1 cellular context compared by ENCODE assay signal in the genomic region with DNA sequence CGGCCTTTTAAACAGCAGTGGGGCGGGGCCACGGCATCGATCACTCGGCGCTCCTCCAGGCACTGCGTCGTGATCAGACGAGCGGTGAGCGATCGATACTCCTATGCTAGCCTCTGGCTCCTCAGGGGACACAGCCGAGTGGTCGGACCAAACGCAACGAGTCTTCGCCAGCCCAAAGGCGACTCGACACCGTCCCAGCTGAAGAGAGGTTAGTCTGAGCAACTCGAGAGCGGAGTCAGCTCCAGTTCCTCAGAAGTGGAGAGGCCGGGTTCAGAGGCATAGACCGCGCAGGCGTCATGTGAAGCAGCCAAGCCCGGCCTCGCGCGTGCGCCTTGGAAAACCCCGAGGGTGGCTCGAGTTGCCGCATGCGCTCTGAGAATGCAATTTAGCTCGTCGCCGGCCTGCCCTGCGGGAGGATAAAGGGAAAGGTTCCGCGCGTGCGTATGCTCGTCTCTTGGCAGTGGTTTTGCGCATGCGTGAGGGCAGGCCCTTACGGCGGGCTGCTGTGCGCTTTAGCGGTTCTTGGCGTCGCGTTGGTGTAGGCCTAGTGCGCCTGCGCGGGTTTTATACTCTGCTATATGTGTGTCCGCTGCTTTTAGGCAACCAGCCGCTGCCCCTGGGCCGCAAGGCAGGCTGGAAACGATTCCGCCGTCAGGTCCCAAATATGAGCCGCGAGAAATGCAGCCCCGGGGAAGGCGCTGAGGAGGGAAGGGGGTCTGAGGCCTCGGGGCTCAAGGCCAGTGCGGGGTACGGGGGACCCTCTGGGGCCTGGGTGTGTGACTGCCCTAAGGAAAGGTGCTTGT.
TF ChIP-seq lines count a peak whose summit lies in the region.

A gene (plus strand): TSS at position 98 of the 803 bp plus-strand sequence. CDS start 6,598 bp downstream, outside the sequence.

TF ChIP-seq in HepG2, 621 proteins besides CTCF, POLR2A, EP300 and RAD21 (continued from another document and continues in another):
- TF ChIP-seq, protein P1, sequence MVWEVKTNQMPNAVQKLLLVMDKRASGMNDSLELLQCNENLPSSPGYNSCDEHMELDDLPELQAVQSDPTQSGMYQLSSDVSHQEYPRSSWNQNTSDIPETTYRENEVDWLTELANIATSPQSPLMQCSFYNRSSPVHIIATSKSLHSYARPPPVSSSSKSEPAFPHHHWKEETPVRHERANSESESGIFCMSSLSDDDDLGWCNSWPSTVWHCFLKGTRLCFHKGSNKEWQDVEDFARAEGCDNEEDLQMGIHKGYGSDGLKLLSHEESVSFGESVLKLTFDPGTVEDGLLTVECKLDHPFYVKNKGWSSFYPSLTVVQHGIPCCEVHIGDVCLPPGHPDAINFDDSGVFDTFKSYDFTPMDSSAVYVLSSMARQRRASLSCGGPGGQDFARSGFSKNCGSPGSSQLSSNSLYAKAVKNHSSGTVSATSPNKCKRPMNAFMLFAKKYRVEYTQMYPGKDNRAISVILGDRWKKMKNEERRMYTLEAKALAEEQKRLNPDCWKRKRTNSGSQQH (CRISPR knock-in tag; IDR thresholded peaks at IDR 0.05; ENCODE audit: low read depth): peak; percentile 97
- TF ChIP-seq ZBTB7B (CRISPR knock-in tag; IDR thresholded peaks at IDR 0.05): no peak; the same call in 1 of the 2 replicates
- no peak; the same call in 1 of the 2 replicates for TF ChIP-seq ZMYM2 (CRISPR knock-in tag; IDR thresholded peaks at IDR 0.05)
- no peak for TF ChIP-seq SETDB1 (CRISPR knock-in tag; IDR thresholded peaks at IDR 0.05; ENCODE audit: borderline replicate concordance)
- peak; percentile 90 for TF ChIP-seq HOXA3 (CRISPR knock-in tag; IDR thresholded peaks at IDR 0.05)
- peak; percentile 81; the same call in 1 of the 2 replicates for TF ChIP-seq RBAK (CRISPR knock-in tag; IDR thresholded peaks at IDR 0.05)
- TF ChIP-seq, protein P2, sequence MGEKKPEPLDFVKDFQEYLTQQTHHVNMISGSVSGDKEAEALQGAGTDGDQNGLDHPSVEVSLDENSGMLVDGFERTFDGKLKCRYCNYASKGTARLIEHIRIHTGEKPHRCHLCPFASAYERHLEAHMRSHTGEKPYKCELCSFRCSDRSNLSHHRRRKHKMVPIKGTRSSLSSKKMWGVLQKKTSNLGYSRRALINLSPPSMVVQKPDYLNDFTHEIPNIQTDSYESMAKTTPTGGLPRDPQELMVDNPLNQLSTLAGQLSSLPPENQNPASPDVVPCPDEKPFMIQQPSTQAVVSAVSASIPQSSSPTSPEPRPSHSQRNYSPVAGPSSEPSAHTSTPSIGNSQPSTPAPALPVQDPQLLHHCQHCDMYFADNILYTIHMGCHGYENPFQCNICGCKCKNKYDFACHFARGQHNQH (CRISPR knock-in tag; IDR thresholded peaks at IDR 0.05): peak; percentile 80
- no peak for TF ChIP-seq RARA (CRISPR knock-in tag; IDR thresholded peaks at IDR 0.05)
- TF ChIP-seq, protein P3, sequence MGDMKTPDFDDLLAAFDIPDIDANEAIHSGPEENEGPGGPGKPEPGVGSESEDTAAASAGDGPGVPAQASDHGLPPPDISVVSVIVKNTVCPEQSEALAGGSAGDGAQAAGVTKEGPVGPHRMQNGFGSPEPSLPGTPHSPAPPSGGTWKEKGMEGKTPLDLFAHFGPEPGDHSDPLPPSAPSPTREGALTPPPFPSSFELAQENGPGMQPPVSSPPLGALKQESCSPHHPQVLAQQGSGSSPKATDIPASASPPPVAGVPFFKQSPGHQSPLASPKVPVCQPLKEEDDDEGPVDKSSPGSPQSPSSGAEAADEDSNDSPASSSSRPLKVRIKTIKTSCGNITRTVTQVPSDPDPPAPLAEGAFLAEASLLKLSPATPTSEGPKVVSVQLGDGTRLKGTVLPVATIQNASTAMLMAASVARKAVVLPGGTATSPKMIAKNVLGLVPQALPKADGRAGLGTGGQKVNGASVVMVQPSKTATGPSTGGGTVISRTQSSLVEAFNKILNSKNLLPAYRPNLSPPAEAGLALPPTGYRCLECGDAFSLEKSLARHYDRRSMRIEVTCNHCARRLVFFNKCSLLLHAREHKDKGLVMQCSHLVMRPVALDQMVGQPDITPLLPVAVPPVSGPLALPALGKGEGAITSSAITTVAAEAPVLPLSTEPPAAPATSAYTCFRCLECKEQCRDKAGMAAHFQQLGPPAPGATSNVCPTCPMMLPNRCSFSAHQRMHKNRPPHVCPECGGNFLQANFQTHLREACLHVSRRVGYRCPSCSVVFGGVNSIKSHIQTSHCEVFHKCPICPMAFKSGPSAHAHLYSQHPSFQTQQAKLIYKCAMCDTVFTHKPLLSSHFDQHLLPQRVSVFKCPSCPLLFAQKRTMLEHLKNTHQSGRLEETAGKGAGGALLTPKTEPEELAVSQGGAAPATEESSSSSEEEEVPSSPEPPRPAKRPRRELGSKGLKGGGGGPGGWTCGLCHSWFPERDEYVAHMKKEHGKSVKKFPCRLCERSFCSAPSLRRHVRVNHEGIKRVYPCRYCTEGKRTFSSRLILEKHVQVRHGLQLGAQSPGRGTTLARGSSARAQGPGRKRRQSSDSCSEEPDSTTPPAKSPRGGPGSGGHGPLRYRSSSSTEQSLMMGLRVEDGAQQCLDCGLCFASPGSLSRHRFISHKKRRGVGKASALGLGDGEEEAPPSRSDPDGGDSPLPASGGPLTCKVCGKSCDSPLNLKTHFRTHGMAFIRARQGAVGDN (CRISPR knock-in tag; IDR thresholded peaks at IDR 0.05): peak; percentile 99
- peak; percentile 75 for TF ChIP-seq TBL1XR1 (IDR thresholded peaks at IDR 0.05; ENCODE audit: borderline replicate concordance, low read length, partially characterized antibody)
- TF ChIP-seq ZNF563 (CRISPR knock-in tag; IDR thresholded peaks at IDR 0.05): peak; percentile 89
- TF ChIP-seq ZNF781 (CRISPR knock-in tag; IDR thresholded peaks at IDR 0.05; ENCODE audit: borderline replicate concordance, not compliant biosample characterization): peak; percentile 90
- TF ChIP-seq RORA (CRISPR knock-in tag; IDR thresholded peaks at IDR 0.05): no peak
- peak; percentile 93 for TF ChIP-seq MEF2D (CRISPR knock-in tag; IDR thresholded peaks at IDR 0.05)
- TF ChIP-seq, protein P4, sequence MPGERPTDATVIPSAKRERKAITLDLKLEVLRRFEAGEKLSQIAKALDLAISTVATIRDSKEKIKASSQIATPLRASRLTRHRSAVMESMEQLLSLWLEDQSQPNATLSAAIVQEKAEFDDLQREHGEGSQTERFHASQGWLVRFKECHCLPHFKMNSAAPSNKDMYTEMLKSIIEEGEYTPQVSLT (CRISPR knock-in tag; IDR thresholded peaks at IDR 0.05; ENCODE audit: borderline replicate concordance, low read depth): no peak
- peak; percentile 75 for TF ChIP-seq ELF1 (CRISPR knock-in tag; IDR thresholded peaks at IDR 0.05)
- TF ChIP-seq ZBTB8A (CRISPR knock-in tag; IDR thresholded peaks at IDR 0.05; ENCODE audit: borderline replicate concordance, low read depth): 0 out of 2 replicates have a peak, but pooled peaks have one; percentile 21
- TF ChIP-seq SNAI1 (CRISPR knock-in tag; IDR thresholded peaks at IDR 0.05; ENCODE audit: borderline replicate concordance): 0 out of 2 replicates have a peak, but pooled peaks have one; percentile 94
- peak; percentile 92; the same call in 1 of the 2 replicates for TF ChIP-seq KDM3A (CRISPR knock-in tag; IDR thresholded peaks at IDR 0.05; ENCODE audit: low read depth)
- TF ChIP-seq, protein P5, sequence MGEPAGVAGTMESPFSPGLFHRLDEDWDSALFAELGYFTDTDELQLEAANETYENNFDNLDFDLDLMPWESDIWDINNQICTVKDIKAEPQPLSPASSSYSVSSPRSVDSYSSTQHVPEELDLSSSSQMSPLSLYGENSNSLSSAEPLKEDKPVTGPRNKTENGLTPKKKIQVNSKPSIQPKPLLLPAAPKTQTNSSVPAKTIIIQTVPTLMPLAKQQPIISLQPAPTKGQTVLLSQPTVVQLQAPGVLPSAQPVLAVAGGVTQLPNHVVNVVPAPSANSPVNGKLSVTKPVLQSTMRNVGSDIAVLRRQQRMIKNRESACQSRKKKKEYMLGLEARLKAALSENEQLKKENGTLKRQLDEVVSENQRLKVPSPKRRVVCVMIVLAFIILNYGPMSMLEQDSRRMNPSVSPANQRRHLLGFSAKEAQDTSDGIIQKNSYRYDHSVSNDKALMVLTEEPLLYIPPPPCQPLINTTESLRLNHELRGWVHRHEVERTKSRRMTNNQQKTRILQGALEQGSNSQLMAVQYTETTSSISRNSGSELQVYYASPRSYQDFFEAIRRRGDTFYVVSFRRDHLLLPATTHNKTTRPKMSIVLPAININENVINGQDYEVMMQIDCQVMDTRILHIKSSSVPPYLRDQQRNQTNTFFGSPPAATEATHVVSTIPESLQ (CRISPR knock-in tag; conservative IDR thresholded peaks at IDR 0.05): peak; percentile 97
- no peak for TF ChIP-seq ZNF20 (CRISPR knock-in tag; IDR thresholded peaks at IDR 0.05)
- TF ChIP-seq WIZ (CRISPR knock-in tag; IDR thresholded peaks at IDR 0.05): no peak; the same call in 1 of the 2 replicates
- peak; percentile 51; the same call in 1 of the 2 replicates for TF ChIP-seq TOE1 (CRISPR knock-in tag; IDR thresholded peaks at IDR 0.05)
- TF ChIP-seq ZNF530 (CRISPR knock-in tag; IDR thresholded peaks at IDR 0.05; ENCODE audit: low read depth): no peak
- no peak for TF ChIP-seq NFIB (CRISPR knock-in tag; IDR thresholded peaks at IDR 0.05; ENCODE audit: borderline replicate concordance)
- TF ChIP-seq, protein P6, sequence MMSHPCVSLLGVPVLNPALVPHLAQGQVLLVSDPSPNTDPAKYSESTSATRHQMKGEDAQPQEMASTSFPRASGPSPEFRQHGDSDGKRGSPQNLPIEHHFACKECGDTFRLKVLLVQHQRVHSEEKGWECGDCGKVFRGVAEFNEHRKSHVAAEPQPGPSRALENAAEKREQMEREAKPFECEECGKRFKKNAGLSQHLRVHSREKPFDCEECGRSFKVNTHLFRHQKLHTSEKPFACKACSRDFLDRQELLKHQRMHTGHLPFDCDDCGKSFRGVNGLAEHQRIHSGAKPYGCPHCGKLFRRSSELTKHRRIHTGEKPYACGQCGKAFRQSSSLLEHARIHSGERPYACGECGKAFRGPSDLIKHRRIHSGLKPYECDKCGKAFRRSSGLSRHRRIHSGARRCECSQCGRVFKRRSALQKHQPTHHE (CRISPR knock-in tag; IDR thresholded peaks at IDR 0.05; ENCODE audit: borderline replicate concordance): peak; percentile 64
- TF ChIP-seq ZSCAN12 (CRISPR knock-in tag; IDR thresholded peaks at IDR 0.05): peak; percentile 40; the same call in 1 of the 2 replicates
- TF ChIP-seq, protein P7, sequence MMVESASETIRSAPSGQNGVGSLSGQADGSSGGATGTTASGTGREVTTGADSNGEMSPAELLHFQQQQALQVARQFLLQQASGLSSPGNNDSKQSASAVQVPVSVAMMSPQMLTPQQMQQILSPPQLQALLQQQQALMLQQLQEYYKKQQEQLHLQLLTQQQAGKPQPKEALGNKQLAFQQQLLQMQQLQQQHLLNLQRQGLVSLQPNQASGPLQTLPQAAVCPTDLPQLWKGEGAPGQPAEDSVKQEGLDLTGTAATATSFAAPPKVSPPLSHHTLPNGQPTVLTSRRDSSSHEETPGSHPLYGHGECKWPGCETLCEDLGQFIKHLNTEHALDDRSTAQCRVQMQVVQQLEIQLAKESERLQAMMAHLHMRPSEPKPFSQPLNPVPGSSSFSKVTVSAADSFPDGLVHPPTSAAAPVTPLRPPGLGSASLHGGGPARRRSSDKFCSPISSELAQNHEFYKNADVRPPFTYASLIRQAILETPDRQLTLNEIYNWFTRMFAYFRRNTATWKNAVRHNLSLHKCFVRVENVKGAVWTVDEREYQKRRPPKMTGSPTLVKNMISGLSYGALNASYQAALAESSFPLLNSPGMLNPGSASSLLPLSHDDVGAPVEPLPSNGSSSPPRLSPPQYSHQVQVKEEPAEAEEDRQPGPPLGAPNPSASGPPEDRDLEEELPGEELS (CRISPR knock-in tag; IDR thresholded peaks at IDR 0.05): peak; percentile 71
- TF ChIP-seq, protein P8, sequence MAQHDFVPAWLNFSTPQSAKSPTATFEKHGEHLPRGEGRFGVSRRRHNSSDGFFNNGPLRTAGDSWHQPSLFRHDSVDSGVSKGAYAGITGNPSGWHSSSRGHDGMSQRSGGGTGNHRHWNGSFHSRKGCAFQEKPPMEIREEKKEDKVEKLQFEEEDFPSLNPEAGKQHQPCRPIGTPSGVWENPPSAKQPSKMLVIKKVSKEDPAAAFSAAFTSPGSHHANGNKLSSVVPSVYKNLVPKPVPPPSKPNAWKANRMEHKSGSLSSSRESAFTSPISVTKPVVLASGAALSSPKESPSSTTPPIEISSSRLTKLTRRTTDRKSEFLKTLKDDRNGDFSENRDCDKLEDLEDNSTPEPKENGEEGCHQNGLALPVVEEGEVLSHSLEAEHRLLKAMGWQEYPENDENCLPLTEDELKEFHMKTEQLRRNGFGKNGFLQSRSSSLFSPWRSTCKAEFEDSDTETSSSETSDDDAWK (CRISPR knock-in tag; IDR thresholded peaks at IDR 0.05): no peak
- TF ChIP-seq, protein P9, sequence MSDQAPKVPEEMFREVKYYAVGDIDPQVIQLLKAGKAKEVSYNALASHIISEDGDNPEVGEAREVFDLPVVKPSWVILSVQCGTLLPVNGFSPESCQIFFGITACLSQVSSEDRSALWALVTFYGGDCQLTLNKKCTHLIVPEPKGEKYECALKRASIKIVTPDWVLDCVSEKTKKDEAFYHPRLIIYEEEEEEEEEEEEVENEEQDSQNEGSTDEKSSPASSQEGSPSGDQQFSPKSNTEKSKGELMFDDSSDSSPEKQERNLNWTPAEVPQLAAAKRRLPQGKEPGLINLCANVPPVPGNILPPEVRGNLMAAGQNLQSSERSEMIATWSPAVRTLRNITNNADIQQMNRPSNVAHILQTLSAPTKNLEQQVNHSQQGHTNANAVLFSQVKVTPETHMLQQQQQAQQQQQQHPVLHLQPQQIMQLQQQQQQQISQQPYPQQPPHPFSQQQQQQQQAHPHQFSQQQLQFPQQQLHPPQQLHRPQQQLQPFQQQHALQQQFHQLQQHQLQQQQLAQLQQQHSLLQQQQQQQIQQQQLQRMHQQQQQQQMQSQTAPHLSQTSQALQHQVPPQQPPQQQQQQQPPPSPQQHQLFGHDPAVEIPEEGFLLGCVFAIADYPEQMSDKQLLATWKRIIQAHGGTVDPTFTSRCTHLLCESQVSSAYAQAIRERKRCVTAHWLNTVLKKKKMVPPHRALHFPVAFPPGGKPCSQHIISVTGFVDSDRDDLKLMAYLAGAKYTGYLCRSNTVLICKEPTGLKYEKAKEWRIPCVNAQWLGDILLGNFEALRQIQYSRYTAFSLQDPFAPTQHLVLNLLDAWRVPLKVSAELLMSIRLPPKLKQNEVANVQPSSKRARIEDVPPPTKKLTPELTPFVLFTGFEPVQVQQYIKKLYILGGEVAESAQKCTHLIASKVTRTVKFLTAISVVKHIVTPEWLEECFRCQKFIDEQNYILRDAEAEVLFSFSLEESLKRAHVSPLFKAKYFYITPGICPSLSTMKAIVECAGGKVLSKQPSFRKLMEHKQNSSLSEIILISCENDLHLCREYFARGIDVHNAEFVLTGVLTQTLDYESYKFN (CRISPR knock-in tag; conservative IDR thresholded peaks at IDR 0.05): peak; percentile 62
- peak; percentile 71; the same call in 1 of the 2 replicates for TF ChIP-seq KDM4B (CRISPR knock-in tag; IDR thresholded peaks at IDR 0.05)
- TF ChIP-seq TMF1 (CRISPR knock-in tag; IDR thresholded peaks at IDR 0.05; ENCODE audit: low read depth): peak; percentile 90; the same call in 1 of the 2 replicates
- TF ChIP-seq ARNTL (CRISPR knock-in tag; IDR thresholded peaks at IDR 0.05): no peak
